21 cellular contexts compared by ENCODE assay signal in genomic region chr6:53686541-53686940, GRCh38.
"Had no signal": no experiment of that assay in that cellular context is flagged by ENCODE, and none has a peak within 500 bp of the region (broad histone marks: within the 10 kb centered on the region; RNA-seq: fewer than 3 reads in every experiment).

No MANE protein-coding gene starts in this region.

- H3K27me3 ChIP-seq: tibial nerve had no signal

- H3K4me1 ChIP-seq: lower lobe of right lung had no signal

- ATAC-seq: activated naive CD4-positive, alpha-beta T cell treated with anti-CD3 and anti-CD28 coated beads, Interleukin-2, amount 50 U/mL, for 72 hours; activated T-cell treated with anti-CD3 and anti-CD28 coated beads, Interleukin-2, amount 50 U/mL, for 72 hours; left colon; lower lobe of right lung; sciatic nerve had no signal

- H3K36me3 ChIP-seq: esophagus squamous epithelium, lower lobe of right lung, tibial nerve had no signal

- H3K27ac ChIP-seq: epithelial cell of prostate, esophagus squamous epithelium, lower lobe of right lung, tibial nerve had no signal

- H3K4me3 ChIP-seq: esophagus squamous epithelium, lower lobe of right lung, tibial nerve had no signal

- DNase-seq: activated CD4-positive, alpha-beta T cell treated with anti-CD3 and anti-CD28 coated beads for 4 hours; activated CD4-positive, alpha-beta T cell treated with anti-CD3 and anti-CD28 coated beads, Interleukin-2, amount 50 U/mL, for 4 hours; activated naive CD4-positive, alpha-beta T cell; activated T-cell treated with anti-CD3 and anti-CD28 coated beads for 4 hours; activated T-cell treated with anti-CD3 and anti-CD28 coated beads, Interleukin-2, amount 50 U/mL, for 72 hours; effector CD8-positive, alpha-beta T cell; esophagus squamous epithelium; glutamatergic neuron; hippocampal formation; left colon; lower lobe of right lung; mesendoderm; posterior cingulate gyrus; stimulated activated CD4-positive, alpha-beta T cell treated with anti-CD3 and anti-CD28 coated beads, Interleukin-15, amount 100 ng/mL, for 24 hours; stimulated activated CD4-positive, alpha-beta T cell treated with anti-CD3 and anti-CD28 coated beads, Interleukin-2, amount 100 ng/mL, for 24 hours; stimulated activated naive CD4-positive, alpha-beta T cell; T-helper 1 cell had no signal

- H3K9me3 ChIP-seq: esophagus squamous epithelium, lower lobe of right lung, tibial nerve had no signal
